In genomic region chr5:167678457-167678856, GRCh38 we compare ENCODE assay signal across 18 cellular contexts.
A peak's percentile ranks its signal among the peaks of the same experiment; 100 is the strongest.
DNase-seq lines count a peak whose midpoint lies in the region; TF ChIP-seq lines count a peak whose summit lies in the region.
"Had no signal": no experiment of that assay in that cellular context is flagged by ENCODE, and none has a peak within 500 bp of the region (broad histone marks: within the 10 kb centered on the region; RNA-seq: fewer than 3 reads in every experiment).

No MANE protein-coding gene starts in this region.

- no peak overlapping the region for H3K27ac ChIP-seq in A673 (ENCODE audit: low read depth, low read length, poor library complexity, severe bottlenecking)
- H3K27ac ChIP-seq in SK-N-MC: peak overlapping the region; percentile 70
- H3K27ac ChIP-seq: A549 had no signal

- no TSS peak for BruUV-seq in A673 (replicated peaks; lab: Mats Ljungman, UMichigan)

- H3K27me3 ChIP-seq in A673 (replicated peaks; ENCODE audit: insufficient read depth, low read depth, low read length, poor library complexity): no peaks in the 10 kb centered on the region
- H3K27me3 ChIP-seq: MG63 had no signal

- H3K4me1 ChIP-seq in A673 (ENCODE audit: insufficient read depth, low read length, poor library complexity, severe bottlenecking): peaks cover 11% of the 10 kb centered on the region
- H3K4me1 ChIP-seq: A549 had no signal

- H3K9me3 ChIP-seq in A673 (ENCODE audit: low read depth, low read length, poor library complexity, severe bottlenecking) (peaks cover 13% of the 10 kb centered on the region), SK-N-MC (ENCODE audit: low read depth, low read length) (0 out of 2 replicates have a peak, but pooled peaks cover 5% of the 10 kb centered on the region)

- H3K4me3 ChIP-seq in A673 (ENCODE audit: low read depth, low read length, poor library complexity, severe bottlenecking) (no peak overlapping the region), SK-N-MC (no peak overlapping the region)
- H3K4me3 ChIP-seq: A549, MG63 had no signal

- DNase-seq in A673 (ENCODE audit: low spot score) (peak; percentile 26), HCEC 1CT (peak; percentile 25), SK-N-MC (ENCODE audit: low read depth, low spot score) (no peak), islet precursor cell (peak; percentile 64), mucosa of gallbladder (ENCODE audit: low spot score) (no peak), head of caudate nucleus (no peak), iPS-NIHi11 (ENCODE audit: low spot score) (no peak)
- no peak for DNase-seq in activated CD8-positive, alpha-beta memory T cell treated with anti-CD3 and anti-CD28 coated beads, Interleukin-2, amount 50 U/mL, for 4 hours
- DNase-seq: DMS79, KG1, MG63, NCI-H1092 treated with DMSO at 0.1 percent for 48 hours, NCI-H1694, NCI-H2107, NCI-H226, NCI-H526 treated with DMSO at 0.1 percent for 48 hours, SHP77 treated with DMSO at 0.1 percent for 48 hours had no signal

- CTCF ChIA-PET in A673 (lab: Charles Lee): no interaction called here

- POLR2A ChIA-PET in A673 (lab: Charles Lee; ENCODE audit: low non-redundant PET): interaction anchor here (0.7 kb wide), 1 partner anchor 351 kb away, joined by 4 read pairs; no protein-coding TSS in a partner anchor

- no peak for TF ChIP-seq CTCF in A673 (conservative IDR thresholded peaks at IDR 0.05; ENCODE audit: low read depth, low read length)

- intact Hi-C loops in A673 (cut with micrococcal nuclease; ENCODE audit: unreplicated experiment): no loop called here
- intact Hi-C loops in head of caudate nucleus (cut with DNase I): no loop called here

- H3K36me3 ChIP-seq in A673 (ENCODE audit: insufficient read depth, low read length, poor library complexity, severe bottlenecking) (peaks cover 6% of the 10 kb centered on the region), SK-N-MC (ENCODE audit: insufficient read depth, low read length) (no peaks in the 10 kb centered on the region; the same call in 1 of the 2 replicates)
- H3K36me3 ChIP-seq: MG63 had no signal

- no peak overlapping the region for H3K9ac ChIP-seq in SK-N-MC (ENCODE audit: insufficient read length)

Comparison
In these comparisons a context has a peak if more than half of its experiments do, and no peak if none do; other contexts are left out.
1. DNase-seq: peak in A673 (single experiment), HCEC 1CT (single experiment) and islet precursor cell (single experiment); none in SK-N-MC (single experiment), mucosa of gallbladder (single experiment), head of caudate nucleus (0 of 42), iPS-NIHi11 (single experiment) and activated CD8-positive, alpha-beta memory T cell treated with anti-CD3 and anti-CD28 coated beads, Interleukin-2, amount 50 U/mL, for 4 hours (single experiment).